11 cellular contexts compared by ENCODE assay signal in genomic region chr21:36994501-36995189, GRCh38. TPM values are rescaled to one million over a fixed set of nuclear protein-coding genes. Genes with fewer than 3 reads are reported as not detected.
A peak's percentile ranks its signal among the peaks of the same experiment; 100 is the strongest.
DNase-seq lines count a peak whose midpoint lies in the region; ATAC-seq and TF ChIP-seq lines count a peak whose summit lies in the region.
"Had no signal": no experiment of that assay in that cellular context is flagged by ENCODE, and none has a peak within 500 bp of the region (broad histone marks: within the 10 kb centered on the region; RNA-seq: fewer than 3 reads in every experiment).

No MANE protein-coding gene starts in this region.

- H3K27ac Mint-ChIP-seq in activated T-cell treated with anti-CD3 and anti-CD28 coated beads, Interleukin-2, amount 50 U/mL, for 72 hours = peak overlapping the region; percentile 24

- peak; percentile 40 to 54 for DNase-seq in NCI-H526 (lab: John Stamatoyannopoulos, UW)
- DNase-seq in NCI-H526 treated with DMSO at 0.1 percent for 48 hours (lab: John Stamatoyannopoulos, UW) = no peak
- peak; percentile 45 to 54 for DNase-seq in activated T-cell treated with anti-CD3 and anti-CD28 coated beads, Interleukin-2, amount 50 U/mL, for 72 hours
- peak; percentile 35 for DNase-seq in germinal center (ENCODE audit: low spot score)
- peak; percentile 52 for DNase-seq in stimulated activated CD4-positive, alpha-beta T cell treated with anti-CD3 and anti-CD28 coated beads, Interleukin-1b, Interleukin-23, amount 100 ng/mL, for 48 hours
- DNase-seq in WERI-Rb-1 = no peak
- no peak for DNase-seq in NCI-H2029 treated with DMSO at 0.1 percent for 48 hours (lab: John Stamatoyannopoulos, UW)
- DNase-seq: Kasumi-1 had no signal

- H3K36me3 Mint-ChIP-seq in activated T-cell treated with anti-CD3 and anti-CD28 coated beads, Interleukin-2, amount 50 U/mL, for 72 hours (ENCODE audit: insufficient read depth in 2 of 2) = no peaks in the 10 kb centered on the region

- peaks cover 9% of the 10 kb centered on the region for H3K4me1 Mint-ChIP-seq in activated T-cell treated with anti-CD3 and anti-CD28 coated beads, Interleukin-2, amount 50 U/mL, for 72 hours (ENCODE audit: low read depth)

- peaks cover 7% of the 10 kb centered on the region for H3K9me3 ChIP-seq in WERI-Rb-1 (ENCODE audit: severe bottlenecking)
- H3K9me3 ChIP-seq: neutrophil had no signal

- H3K4me3 Mint-ChIP-seq in activated T-cell treated with anti-CD3 and anti-CD28 coated beads, Interleukin-2, amount 50 U/mL, for 72 hours = peak overlapping the region; percentile 43 to 47

- ATAC-seq in activated T-cell treated with anti-CD3 and anti-CD28 coated beads, Interleukin-2, amount 50 U/mL, for 72 hours (replicated peaks in 1 of 2) = no peak
- ATAC-seq in GM19463 (IDR thresholded peaks at IDR 0.05; ENCODE audit: unreplicated experiment) = no peak

- TF ChIP-seq CTCF in WERI-Rb-1 (IDR thresholded peaks at IDR 0.05; ENCODE audit: low read depth, low read length) = no peak

- no peaks in the 10 kb centered on the region for H3K36me3 ChIP-seq in WERI-Rb-1
- H3K36me3 ChIP-seq: neutrophil had no signal

- no peak overlapping the region for H3K4me3 ChIP-seq in WERI-Rb-1 (ENCODE audit: low read depth, low read length)

- no peak overlapping the region for H3K27ac ChIP-seq in WERI-Rb-1
- H3K27ac ChIP-seq: 22Rv1, neutrophil had no signal

- H3K27me3 ChIP-seq in WERI-Rb-1 (ENCODE audit: insufficient read depth, low read depth, severe bottlenecking) = no peaks in the 10 kb centered on the region

- H3K9me3 Mint-ChIP-seq in activated T-cell treated with anti-CD3 and anti-CD28 coated beads, Interleukin-2, amount 50 U/mL, for 72 hours = no peaks in the 10 kb centered on the region

- H3K27me3 Mint-ChIP-seq in activated T-cell treated with anti-CD3 and anti-CD28 coated beads, Interleukin-2, amount 50 U/mL, for 72 hours (ENCODE audit: low read depth) = no peaks in the 10 kb centered on the region

RNA-seq across cellular contexts. Expression of gene RIPPLY3, which starts 11.9 kb away (rescaled TPM):
- total RNA-seq in activated T-cell treated with anti-CD3 and anti-CD28 coated beads, Interleukin-2, amount 50 U/mL, for 72 hours = under 1 TPM; 0.26 to 0.42 TPM

RNA-seq across cellular contexts. Expression of gene HLCS, which starts 28.2 kb away (rescaled TPM):
- total RNA-seq in activated T-cell treated with anti-CD3 and anti-CD28 coated beads, Interleukin-2, amount 50 U/mL, for 72 hours = 10 to 100 TPM; 30.6 to 33.7 TPM

Comparison
In these comparisons a context has a peak if more than half of its experiments do, and no peak if none do; other contexts are left out.
1. DNase-seq: peak in NCI-H526 (2 of 2), activated T-cell treated with anti-CD3 and anti-CD28 coated beads, Interleukin-2, amount 50 U/mL, for 72 hours (2 of 2), germinal center (single experiment) and stimulated activated CD4-positive, alpha-beta T cell treated with anti-CD3 and anti-CD28 coated beads, Interleukin-1b, Interleukin-23, amount 100 ng/mL, for 48 hours (single experiment); none in NCI-H526 treated with DMSO at 0.1 percent for 48 hours (single experiment), WERI-Rb-1 (single experiment) and NCI-H2029 treated with DMSO at 0.1 percent for 48 hours (single experiment).